In genomic region chr6:163457637-163458561, GRCh38 we compare ENCODE assay signal across 9 cellular contexts. TPM values are rescaled to one million over a fixed set of nuclear protein-coding genes. Genes with fewer than 3 reads are reported as not detected.
A peak's percentile ranks its signal among the peaks of the same experiment; 100 is the strongest.
DNase-seq lines count a peak whose midpoint lies in the region; FAIRE-seq and TF ChIP-seq lines count a peak whose summit lies in the region.
"Had no signal": no experiment of that assay in that cellular context is flagged by ENCODE, and none has a peak within 500 bp of the region (broad histone marks: within the 10 kb centered on the region; RNA-seq: fewer than 3 reads in every experiment).

No MANE protein-coding gene starts in this region.

- peak; percentile 80 for FAIRE-seq in GM18507 (lab: Jason Lieb, UNC)
- FAIRE-seq: islet of Langerhans had no signal

- H3K9me3 Mint-ChIP-seq in osteocyte (ENCODE audit: unreplicated experiment) = peaks cover 4% of the 10 kb centered on the region

- H3K4me3 Mint-ChIP-seq in osteocyte (ENCODE audit: unreplicated experiment) = peak overlapping the region; percentile 1

- H3K36me3 Mint-ChIP-seq in osteocyte (ENCODE audit: unreplicated experiment) = peaks cover 55% of the 10 kb centered on the region

- peak overlapping the region; percentile 81 for H3K27ac Mint-ChIP-seq in osteocyte (ENCODE audit: unreplicated experiment)

- H3K4me1 Mint-ChIP-seq in osteocyte (ENCODE audit: unreplicated experiment) = peaks cover 68% of the 10 kb centered on the region

- no peaks in the 10 kb centered on the region for H3K27me3 Mint-ChIP-seq in osteocyte (ENCODE audit: unreplicated experiment)

- DNase-seq in GM18507 (ENCODE audit: extremely low spot score, insufficient read length, low read depth) (no peak), OCI-M1 (lab: John Stamatoyannopoulos, UW) (peak; percentile 48), epithelial cell of prostate (ENCODE audit: low read depth, low spot score) (peak; percentile 20), osteocyte (ENCODE audit: extremely low spot score, unreplicated experiment) (no peak), NCI-H2171 treated with DMSO at 0.1 percent for 48 hours (lab: John Stamatoyannopoulos, UW) (no peak), DMS79 treated with DMSO at 0.1 percent for 48 hours (lab: John Stamatoyannopoulos, UW) (no peak), NCI-H1105 treated with DMSO at 0.1 percent for 48 hours (lab: John Stamatoyannopoulos, UW) (no peak)
- DNase-seq in stimulated activated naive CD4-positive, alpha-beta T cell treated with Interleukin-2 at 50 U/mL for 16 hours (lab: John Stamatoyannopoulos, UW) = no peak

- TF ChIP-seq CTCF in osteocyte (IDR thresholded peaks at IDR 0.05) = no peak

- H3K27ac ChIP-seq in epithelial cell of prostate = peak overlapping the region; percentile 7

RNA-seq across cellular contexts. Expression of gene QKI, which starts 43.4 kb away (rescaled TPM):
- 290 and 308 TPM in 2 replicates for total RNA-seq in osteocyte

Comparison
In these comparisons a context has a peak if more than half of its experiments do, and no peak if none do; other contexts are left out.
1. DNase-seq: peak in OCI-M1 (single experiment) and epithelial cell of prostate (single experiment); none in GM18507 (single experiment), osteocyte (single experiment), stimulated activated naive CD4-positive, alpha-beta T cell treated with Interleukin-2 at 50 U/mL for 16 hours (single experiment), NCI-H2171 treated with DMSO at 0.1 percent for 48 hours (single experiment), DMS79 treated with DMSO at 0.1 percent for 48 hours (single experiment) and NCI-H1105 treated with DMSO at 0.1 percent for 48 hours (single experiment).